ENCODE assay signal across 8 cellular contexts in genomic region chr19:53467503-53468262, GRCh38.
DNase-seq lines count a peak whose midpoint lies in the region; ATAC-seq lines count a peak whose summit lies in the region.

Gene ZNF813, plus strand, starts transcription at chr19:53467733. Its CDS starts 16,090 bp downstream, at chr19:53483823.

- H3K36me3 Mint-ChIP-seq in memory B cell: peaks cover 26% of the 10 kb centered on the region

- peak; percentile 87 for ATAC-seq in HG03103 (IDR thresholded peaks at IDR 0.05; ENCODE audit: low read depth, unreplicated experiment)
- peak; percentile 95 for ATAC-seq in memory B cell (ENCODE audit: low read depth)

- H3K9me3 ChIP-seq in effector memory CD4-positive, alpha-beta T cell (ENCODE audit: control insufficient read depth, low read length): peaks cover 4% of the 10 kb centered on the region

- H3K27ac Mint-ChIP-seq in memory B cell: peak within 1 kb of the TSS; percentile 81

- peak within 1 kb of the TSS; percentile 60 for H3K27ac ChIP-seq in effector memory CD4-positive, alpha-beta T cell (ENCODE audit: insufficient read depth, low read length, poor library complexity, severe bottlenecking)

- peaks cover 16% of the 10 kb centered on the region for H3K4me1 Mint-ChIP-seq in memory B cell

- DNase-seq in NCI-H1694 treated with DMSO at 0.1 percent for 48 hours (lab: John Stamatoyannopoulos, UW) (peak; percentile 4), NCI-H1694 (lab: John Stamatoyannopoulos, UW) (no peak), NCI-H748 treated with DMSO at 0.1 percent for 48 hours (lab: John Stamatoyannopoulos, UW) (peak; percentile 76), memory B cell (ENCODE audit: low spot score in 2 of 2) (peak; percentile 88 to 97)
- peak; percentile 88 to 96 for DNase-seq in activated CD8-positive, alpha-beta memory T cell treated with anti-CD3 and anti-CD28 coated beads for 1 hour (ENCODE audit: extremely low read depth in 1 of 2, low read depth in 1 of 2)
- peak; percentile 92 to 95 (median 93) for DNase-seq in effector memory CD4-positive, alpha-beta T cell
- DNase-seq in stimulated activated CD4-positive, alpha-beta T cell treated with anti-CD3 and anti-CD28 coated beads, TNF-alpha, amount 100 ng/mL, for 4 hours (ENCODE audit: low read depth in 3 of 3): peak; percentile 95 to 97 (median 97)

- peak within 1 kb of the TSS; percentile 66 for H3K4me3 ChIP-seq in effector memory CD4-positive, alpha-beta T cell (ENCODE audit: insufficient read depth, low read depth, low read length, poor library complexity, severe bottlenecking)

- H3K9me3 Mint-ChIP-seq in memory B cell: peaks cover 18% of the 10 kb centered on the region

- peaks cover 7% of the 10 kb centered on the region for H3K27me3 Mint-ChIP-seq in memory B cell

- H3K4me3 Mint-ChIP-seq in memory B cell: peak within 1 kb of the TSS; percentile 92

- no peaks in the 10 kb centered on the region for H3K36me3 ChIP-seq in effector memory CD4-positive, alpha-beta T cell (ENCODE audit: control insufficient read depth, insufficient read depth, low read length)

- H3K4me1 ChIP-seq in effector memory CD4-positive, alpha-beta T cell (ENCODE audit: control insufficient read depth, insufficient read depth, low read length, poor library complexity, severe bottlenecking): no peaks in the 10 kb centered on the region

- no peaks in the 10 kb centered on the region for H3K27me3 ChIP-seq in effector memory CD4-positive, alpha-beta T cell (replicated peaks; ENCODE audit: control insufficient read depth, insufficient read depth, low read length, poor library complexity, severe bottlenecking)
